Comparison of ENCODE assay signal across 12 cellular contexts in genomic region chr17:48779421-48779820, GRCh38. TPM values are rescaled to one million over a fixed set of nuclear protein-coding genes. Genes with fewer than 3 reads are reported as not detected.
"Had no signal": no experiment of that assay in that cellular context is flagged by ENCODE, and none has a peak within 500 bp of the region (broad histone marks: within the 10 kb centered on the region; RNA-seq: fewer than 3 reads in every experiment).

No MANE protein-coding gene starts in this region.

- H3K36me3 ChIP-seq: HAP-1 had no signal

- ATAC-seq: HCT116, K562 had no signal

- DNase-seq: GM23248, GOT3, H7, HFFc6, IMR-90, KG1 had no signal

- H3K4me3 ChIP-seq: GM23248, HAP-1, K562 had no signal

- H3K27ac ChIP-seq: GM23248, HL-60 had no signal

- H3K4me1 ChIP-seq: HAP-1 had no signal

RNA-seq across cellular contexts. Expression of gene TTLL6, which starts 37.6 kb away (rescaled TPM):
- total RNA-seq: GM23248, HFFc6, IMR-90 had no signal

RNA-seq across cellular contexts. Expression of gene HOXB13, which starts 50.9 kb away (rescaled TPM):
- total RNA-seq: GM23248, HFFc6, IMR-90, K562 had no signal

RNA-seq across cellular contexts. Expression of gene PRAC2, which starts 56.4 kb away (rescaled TPM):
- total RNA-seq: GM23248, H4, HFFc6, HT1080, IMR-90, K562 had no signal

RNA-seq across cellular contexts. Expression of gene PRAC1, which starts 57.1 kb away (rescaled TPM):
- total RNA-seq: GM23248, H4, HFFc6, HT1080, IMR-90, K562 had no signal
